In genomic region chr5:15263406-15263805, GRCh38 we compare ENCODE assay signal across 37 cellular contexts.
"Had no signal": no experiment of that assay in that cellular context is flagged by ENCODE, and none has a peak within 500 bp of the region (broad histone marks: within the 10 kb centered on the region; RNA-seq: fewer than 3 reads in every experiment).

No MANE protein-coding gene starts in this region.

- DNase-seq: activated CD4-positive, alpha-beta memory T cell treated with anti-CD3 and anti-CD28 coated beads, Interleukin-2, amount 10 ng/mL, durations not matched to agents 7 days and 5 days; activated CD4-positive, alpha-beta T cell treated with anti-CD3 and anti-CD28 coated beads for 1 hour; activated CD4-positive, alpha-beta T cell treated with anti-CD3 and anti-CD28 coated beads for 36 hours; activated CD4-positive, alpha-beta T cell treated with anti-CD3 and anti-CD28 coated beads for 48 hours; activated CD4-positive, alpha-beta T cell treated with anti-CD3 and anti-CD28 coated beads, Interleukin-2, amount 10 ng/mL, durations not matched to agents 7 days and 5 days; activated CD4-positive, alpha-beta T cell treated with anti-CD3 and anti-CD28 coated beads, Interleukin-2, amount 50 U/mL, for 48 hours; activated CD4-positive, CD25-positive, alpha-beta regulatory T cell; activated CD8-positive, alpha-beta memory T cell treated with anti-CD3 and anti-CD28 coated beads for 24 hours; activated CD8-positive, alpha-beta memory T cell treated with anti-CD3 and anti-CD28 coated beads, Interleukin-2, amount 10 ng/mL, durations not matched to agents 7 days and 5 days; activated CD8-positive, alpha-beta memory T cell treated with anti-CD3 and anti-CD28 coated beads, Interleukin-2, amount 50 U/mL, for 48 hours; activated CD8-positive, alpha-beta T cell treated with anti-CD3 and anti-CD28 coated beads, Interleukin-2, amount 10 ng/mL, durations not matched to agents 7 days and 5 days; activated effector memory CD4-positive, alpha-beta T cell treated with Interleukin-2 at 50 U/mL for 16 hours; activated gamma-delta T cell; activated naive CD4-positive, alpha-beta T cell treated with anti-CD3 and anti-CD28 coated beads, Interleukin-2, amount 10 ng/mL, durations not matched to agents 7 days and 5 days; activated naive CD4-positive, alpha-beta T cell treated with Interleukin-2 at 50 U/mL for 16 hours; activated naive CD8-positive, alpha-beta T cell treated with anti-CD3 and anti-CD28 coated beads for 36 hours; activated T-cell treated with anti-CD3 and anti-CD28 coated beads, Interleukin-2, amount 50 U/mL, for 24 hours; activated T-cell treated with anti-CD3 and anti-CD28 coated beads, Interleukin-2, amount 50 U/mL, for 48 hours; adrenal gland; amniotic stem cell; aorta; body of pancreas; brain microvascular endothelial cell; central memory CD4-positive, alpha-beta T cell; T-helper 1 cell; T-helper 2 cell; T-helper 9 cell had no signal

- H3K4me3 ChIP-seq: adrenal gland, body of pancreas, breast epithelium had no signal

- H3K36me3 Mint-ChIP-seq: activated CD8-positive, alpha-beta memory T cell treated with anti-CD3 and anti-CD28 coated beads, Interleukin-2, amount 10 ng/mL, durations not matched to agents 7 days and 5 days; activated naive CD4-positive, alpha-beta T cell treated with anti-CD3 and anti-CD28 coated beads, Interleukin-2, amount 10 ng/mL, durations not matched to agents 7 days and 5 days; activated naive CD4-positive, alpha-beta T cell treated with anti-CD3 and anti-CD28 coated beads, Interleukin-2, amount 50 U/mL, for 72 hours; activated naive CD8-positive, alpha-beta T cell treated with anti-CD3 and anti-CD28 coated beads for 36 hours; WTC11 had no signal

- H3K27ac ChIP-seq: adrenal gland, body of pancreas, brain microvascular endothelial cell, breast epithelium, VCaP had no signal

- H3K9me3 ChIP-seq: adrenal gland, body of pancreas had no signal

- H3K4me3 Mint-ChIP-seq: activated CD4-positive, alpha-beta memory T cell treated with anti-CD3 and anti-CD28 coated beads, Interleukin-2, amount 10 ng/mL, durations not matched to agents 7 days and 5 days; activated CD4-positive, alpha-beta T cell treated with anti-CD3 and anti-CD28 coated beads for 36 hours; activated CD4-positive, alpha-beta T cell treated with anti-CD3 and anti-CD28 coated beads, Interleukin-2, amount 10 ng/mL, durations not matched to agents 7 days and 5 days; activated CD8-positive, alpha-beta memory T cell treated with anti-CD3 and anti-CD28 coated beads, Interleukin-2, amount 10 ng/mL, durations not matched to agents 7 days and 5 days; activated CD8-positive, alpha-beta T cell treated with anti-CD3 and anti-CD28 coated beads, Interleukin-2, amount 10 ng/mL, durations not matched to agents 7 days and 5 days; activated naive CD4-positive, alpha-beta T cell treated with anti-CD3 and anti-CD28 coated beads, Interleukin-2, amount 10 ng/mL, durations not matched to agents 7 days and 5 days; activated naive CD8-positive, alpha-beta T cell treated with anti-CD3 and anti-CD28 coated beads for 36 hours; activated T-cell treated with anti-CD3 and anti-CD28 coated beads, Interleukin-2, amount 50 U/mL, for 24 hours; T-helper 1 cell treated with Interleukin-12 subunit alpha and Interleukin-12 subunit beta and Interleukin-4 antibody, amounts not matched to agents 30 μg/mL and 1 μg/mL, for 36 hours; T-helper 2 cell treated with Interferon-gamma antibody and Interleukin-4, amounts not matched to agents 5 μg/mL and 100 μg/mL, for 36 hours; WTC11 had no signal

- H3K36me3 ChIP-seq: adrenal gland, brain microvascular endothelial cell, breast epithelium had no signal

- H3K4me1 ChIP-seq: adrenal gland, body of pancreas, breast epithelium had no signal

- H3K4me1 Mint-ChIP-seq: activated CD4-positive, alpha-beta memory T cell treated with anti-CD3 and anti-CD28 coated beads, Interleukin-2, amount 10 ng/mL, durations not matched to agents 7 days and 5 days; activated CD4-positive, alpha-beta T cell treated with anti-CD3 and anti-CD28 coated beads for 36 hours; activated CD4-positive, alpha-beta T cell treated with anti-CD3 and anti-CD28 coated beads, Interleukin-2, amount 10 ng/mL, durations not matched to agents 7 days and 5 days; activated CD8-positive, alpha-beta memory T cell treated with anti-CD3 and anti-CD28 coated beads, Interleukin-2, amount 10 ng/mL, durations not matched to agents 7 days and 5 days; activated naive CD4-positive, alpha-beta T cell treated with anti-CD3 and anti-CD28 coated beads, Interleukin-2, amount 10 ng/mL, durations not matched to agents 7 days and 5 days; activated naive CD8-positive, alpha-beta T cell treated with anti-CD3 and anti-CD28 coated beads for 36 hours had no signal

- H3K9me3 Mint-ChIP-seq: activated CD4-positive, alpha-beta memory T cell treated with anti-CD3 and anti-CD28 coated beads, Interleukin-2, amount 10 ng/mL, durations not matched to agents 7 days and 5 days had no signal

- ATAC-seq: activated CD4-positive, alpha-beta T cell treated with anti-CD3 and anti-CD28 coated beads for 36 hours; activated CD4-positive, CD25-positive, alpha-beta regulatory T cell treated with anti-CD3 and anti-CD28 coated beads, Interleukin-2, amount 50 U/mL, for 24 hours; activated CD8-positive, alpha-beta memory T cell treated with anti-CD3 and anti-CD28 coated beads, Interleukin-2, amount 10 ng/mL, durations not matched to agents 7 days and 5 days; activated CD8-positive, alpha-beta T cell treated with anti-CD3 and anti-CD28 coated beads, Interleukin-2, amount 10 ng/mL, durations not matched to agents 7 days and 5 days; activated naive CD4-positive, alpha-beta T cell treated with anti-CD3 and anti-CD28 coated beads, Interleukin-2, amount 50 U/mL, for 72 hours; body of pancreas had no signal

- H3K27me3 Mint-ChIP-seq: activated CD4-positive, alpha-beta memory T cell treated with anti-CD3 and anti-CD28 coated beads, Interleukin-2, amount 10 ng/mL, durations not matched to agents 7 days and 5 days; activated CD4-positive, alpha-beta T cell treated with anti-CD3 and anti-CD28 coated beads for 36 hours; activated CD4-positive, alpha-beta T cell treated with anti-CD3 and anti-CD28 coated beads, Interleukin-2, amount 10 ng/mL, durations not matched to agents 7 days and 5 days; activated CD8-positive, alpha-beta memory T cell treated with anti-CD3 and anti-CD28 coated beads, Interleukin-2, amount 10 ng/mL, durations not matched to agents 7 days and 5 days; activated naive CD4-positive, alpha-beta T cell treated with anti-CD3 and anti-CD28 coated beads, Interleukin-2, amount 10 ng/mL, durations not matched to agents 7 days and 5 days; activated naive CD8-positive, alpha-beta T cell treated with anti-CD3 and anti-CD28 coated beads for 36 hours; activated T-cell treated with anti-CD3 and anti-CD28 coated beads, Interleukin-2, amount 50 U/mL, for 24 hours had no signal

- H3K27ac Mint-ChIP-seq: activated CD4-positive, alpha-beta memory T cell treated with anti-CD3 and anti-CD28 coated beads, Interleukin-2, amount 10 ng/mL, durations not matched to agents 7 days and 5 days; activated CD4-positive, alpha-beta T cell treated with anti-CD3 and anti-CD28 coated beads for 36 hours; activated CD4-positive, alpha-beta T cell treated with anti-CD3 and anti-CD28 coated beads, Interleukin-2, amount 10 ng/mL, durations not matched to agents 7 days and 5 days; activated CD8-positive, alpha-beta memory T cell treated with anti-CD3 and anti-CD28 coated beads, Interleukin-2, amount 10 ng/mL, durations not matched to agents 7 days and 5 days; activated CD8-positive, alpha-beta T cell treated with anti-CD3 and anti-CD28 coated beads, Interleukin-2, amount 10 ng/mL, durations not matched to agents 7 days and 5 days; activated naive CD4-positive, alpha-beta T cell treated with anti-CD3 and anti-CD28 coated beads, Interleukin-2, amount 10 ng/mL, durations not matched to agents 7 days and 5 days; activated naive CD4-positive, alpha-beta T cell treated with anti-CD3 and anti-CD28 coated beads, Interleukin-2, amount 50 U/mL, for 72 hours; activated naive CD8-positive, alpha-beta T cell treated with anti-CD3 and anti-CD28 coated beads for 36 hours; activated T-cell treated with anti-CD3 and anti-CD28 coated beads, Interleukin-2, amount 50 U/mL, for 24 hours; activated T-helper 2 cell treated with anti-CD3 and anti-CD28 coated beads, Interferon-gamma antibody, Interleukin-2, Interleukin-4, amounts not matched to agents 10 μg/mL and 5 μg/mL and 100 μg/mL, durations not matched to agents 14 hours and 24 hours and 36 hours; T-helper 1 cell treated with Interleukin-12 subunit alpha and Interleukin-12 subunit beta and Interleukin-4 antibody, amounts not matched to agents 30 μg/mL and 1 μg/mL, for 36 hours; T-helper 2 cell treated with Interferon-gamma antibody and Interleukin-4, amounts not matched to agents 5 μg/mL and 100 μg/mL, for 36 hours; WTC11 had no signal

- H3K27me3 ChIP-seq: adrenal gland, body of pancreas, brain microvascular endothelial cell, breast epithelium had no signal

- FAIRE-seq: astrocyte, TTC549 had no signal
